ENCODE assay signal across 18 cellular contexts in the genomic region with DNA sequence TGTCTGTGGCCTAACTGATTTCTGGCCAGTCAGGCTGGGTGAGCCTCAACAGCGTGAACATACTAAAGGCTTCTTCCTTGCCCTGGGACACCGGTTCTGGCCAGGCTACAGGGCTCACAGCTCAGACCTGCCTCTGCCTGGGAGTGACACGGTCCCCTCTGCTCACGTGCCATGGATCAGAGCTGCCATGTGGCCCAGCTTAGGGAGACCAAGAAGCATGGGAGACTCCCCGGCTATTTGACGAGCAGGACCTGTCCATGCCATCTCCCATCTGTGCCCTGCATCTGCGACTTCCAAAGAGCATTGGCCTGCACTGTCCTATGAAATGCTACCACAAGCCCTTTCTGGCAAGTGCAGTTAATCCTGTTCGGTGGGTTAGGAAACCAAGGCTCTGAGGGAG. TPM values are rescaled to one million over a fixed set of nuclear protein-coding genes. Genes with fewer than 3 reads are reported as not detected.
DNase-seq lines count a peak whose midpoint lies in the region; ATAC-seq and TF ChIP-seq lines count a peak whose summit lies in the region.
"Had no signal": no experiment of that assay in that cellular context is flagged by ENCODE, and none has a peak within 500 bp of the region (broad histone marks: within the 10 kb centered on the region; RNA-seq: fewer than 3 reads in every experiment).

No MANE protein-coding gene starts in this region.

- peak; percentile 12 for DNase-seq in activated CD4-positive, CD25-positive, alpha-beta regulatory T cell treated with anti-CD3 and anti-CD28 coated beads, Interleukin-2, amount 50 U/mL, for 72 hours
- no peak for DNase-seq in mesenchymal stem cell
- peak; percentile 58 for DNase-seq in spleen
- DNase-seq in SK-N-DZ (ENCODE audit: low spot score), result no peak
- DNase-seq in colonic mucosa, result no peak
- DNase-seq in substantia nigra (lab: John Stamatoyannopoulos, UW), result no peak
- DNase-seq: BE2C; CD4-positive, alpha-beta memory T cell; DMS79; Karpas-422; MM.1S; NCI-H1092 treated with DMSO at 0.1 percent for 48 hours; NCI-H1694; NCI-H524 had no signal

- WGBS in mesenchymal stem cell, result 98% methylated on average over 8 of the region's 8 CpGs
- 86 to 96% (median 93%) methylated on average over 6 to 8 of the region's 8 CpGs for WGBS in spleen, 5 donors

- H3K9me3 ChIP-seq in KOPT-K1 (ENCODE audit: insufficient read depth, low read length, poor library complexity, severe bottlenecking) (no peaks in the 10 kb centered on the region), mesenchymal stem cell (ENCODE audit: control insufficient read depth, low read length) (no peaks in the 10 kb centered on the region), spleen (no peaks in the 10 kb centered on the region), colonic mucosa (no peaks in the 10 kb centered on the region)
- H3K9me3 ChIP-seq: BE2C had no signal

- H3K23ac ChIP-seq in mesenchymal stem cell (ENCODE audit: low read length in 2 of 2), result no peak overlapping the region

- ATAC-seq in activated CD4-positive, CD25-positive, alpha-beta regulatory T cell treated with anti-CD3 and anti-CD28 coated beads, Interleukin-2, amount 50 U/mL, for 24 hours, result no peak
- ATAC-seq: Panc1 had no signal

- no peaks in the 10 kb centered on the region for H3K36me3 ChIP-seq in KOPT-K1 (ENCODE audit: insufficient read depth, low read length)
- H3K36me3 ChIP-seq in mesenchymal stem cell (ENCODE audit: control insufficient read depth in 1 of 2, insufficient read depth in 2 of 2, low read depth in 1 of 2, low read length in 2 of 2), result peaks cover 0 to 3% of the 10 kb centered on the region in 2 experiments
- H3K36me3 ChIP-seq in spleen, result no peaks in the 10 kb centered on the region
- H3K36me3 ChIP-seq in colonic mucosa, result no peaks in the 10 kb centered on the region

- H4K91ac ChIP-seq in mesenchymal stem cell (ENCODE audit: low read length), result peak overlapping the region; percentile 52

- H3K79me1 ChIP-seq in mesenchymal stem cell (replicated peaks; ENCODE audit: low read length, poor library complexity, severe bottlenecking), result no peaks in the 10 kb centered on the region

- H3K4me2 ChIP-seq in mesenchymal stem cell (ENCODE audit: low read length, poor library complexity, severe bottlenecking), result no peak overlapping the region

- H3K27me3 ChIP-seq in mesenchymal stem cell (ENCODE audit: control insufficient read depth in 1 of 2, insufficient read depth in 1 of 2, low read length in 2 of 2) (peaks cover 0 to 4% of the 10 kb centered on the region in 2 experiments), spleen (replicated peaks in 1 of 7) (no peaks in the 10 kb centered on the region), colonic mucosa (no peaks in the 10 kb centered on the region)
- H3K27me3 ChIP-seq: BE2C had no signal

- intact Hi-C loops in spleen (cut with DNase I; ENCODE audit: low total_unique reads), result no loop called here
- intact Hi-C loops in colonic mucosa (cut with DNase I), result no loop called here

- peaks cover 6% of the 10 kb centered on the region for H3K4me1 ChIP-seq in mesenchymal stem cell (ENCODE audit: control insufficient read depth, insufficient read depth, low read depth, low read length)
- H3K4me1 ChIP-seq in spleen, result peaks cover 0 to 56% (median 7%) of the 10 kb centered on the region in 6 donors
- H3K4me1 ChIP-seq in colonic mucosa, result no peaks in the 10 kb centered on the region
- H3K4me1 ChIP-seq: BE2C had no signal

- no peak overlapping the region for H2BK5ac ChIP-seq in mesenchymal stem cell (ENCODE audit: low read depth, low read length, poor library complexity, severe bottlenecking)

- H2AK5ac ChIP-seq in mesenchymal stem cell (ENCODE audit: low read length, severe bottlenecking), result no peak overlapping the region

- no peak overlapping the region for H4K8ac ChIP-seq in mesenchymal stem cell (ENCODE audit: low read length)

- no peak overlapping the region for H3K18ac ChIP-seq in mesenchymal stem cell (ENCODE audit: low read depth in 1 of 2, low read length in 2 of 2)

- no peak for TF ChIP-seq POLR2A in spleen (IDR thresholded peaks at IDR 0.05)

- H2BK12ac ChIP-seq in mesenchymal stem cell (ENCODE audit: low read length in 2 of 2), result no peak overlapping the region

- H3K27ac ChIP-seq in KOPT-K1 (ENCODE audit: low read depth, low read length, poor library complexity, severe bottlenecking) (peak overlapping the region; percentile 81), mesenchymal stem cell (ENCODE audit: low read length, poor library complexity, severe bottlenecking) (no peak overlapping the region), spleen (peak overlapping the region in 3 of 8 donors; percentile 54 to 73 (median 66)), colonic mucosa (no peak overlapping the region), substantia nigra (ENCODE audit: low read depth, low read length, poor library complexity, severe bottlenecking) (no peak overlapping the region)
- H3K27ac ChIP-seq: 22Rv1 had no signal

- H2BK15ac ChIP-seq in mesenchymal stem cell (ENCODE audit: low read depth, poor library complexity, severe bottlenecking), result no peak overlapping the region

- H3K4me3 ChIP-seq in mesenchymal stem cell (ENCODE audit: insufficient read depth in 1 of 2, low read depth in 1 of 2, low read length in 2 of 2) (no peak overlapping the region), spleen (no peak overlapping the region), colonic mucosa (no peak overlapping the region)

- H3K9ac ChIP-seq in mesenchymal stem cell (ENCODE audit: low read length) (no peak overlapping the region), colonic mucosa (ENCODE audit: low read depth in 2 of 2, low read length in 2 of 2) (no peak overlapping the region)

- H2BK120ac ChIP-seq in mesenchymal stem cell (ENCODE audit: low read depth, low read length), result no peak overlapping the region

- TF ChIP-seq CTCF in spleen (IDR thresholded peaks at IDR 0.05 in 8 of 11, conservative IDR thresholded peaks at IDR 0.05 in 3 of 11) (no peak), colonic mucosa (IDR thresholded peaks at IDR 0.05) (no peak)

- no peak overlapping the region for H3K14ac ChIP-seq in mesenchymal stem cell (ENCODE audit: low read length in 2 of 2)

- H3K4ac ChIP-seq in mesenchymal stem cell (ENCODE audit: low read depth in 1 of 2, low read length in 2 of 2), result no peak overlapping the region

- no peak overlapping the region for H2AFZ ChIP-seq in mesenchymal stem cell (ENCODE audit: low read depth, low read length)

RNA-seq across cellular contexts. Expression of a gene that starts 57.4 kb away (rescaled TPM):
- 22.0 TPM for polyA plus RNA-seq in mesenchymal stem cell (2013, experiment 1 of 2)
- polyA plus RNA-seq in mesenchymal stem cell (2013, experiment 2 of 2), result 21.3 TPM
- total RNA-seq in spleen, result 10 to 100 TPM; 15.5 to 33.8 (median 19.2) TPM
- polyA plus RNA-seq in spleen, result 1 to 10 TPM; 5.8 to 6.6 (median 6.4) TPM
- polyA plus RNA-seq in SK-N-DZ (2014; cell fraction: cytosol; rRNA removed), result 108 and 110 TPM in 2 replicates
- 124 and 132 TPM in 2 replicates for polyA plus RNA-seq in SK-N-DZ (2014; cell fraction: nucleus; rRNA removed)
- 1 to 10 TPM in 1 of 2 donors, under 1 TPM in 1; 0.77 to 1.0 TPM for total RNA-seq in colonic mucosa

Comparison
In these comparisons a context has a peak if more than half of its experiments do, and no peak if none do; other contexts are left out.
1. DNase-seq: peak in activated CD4-positive, CD25-positive, alpha-beta regulatory T cell treated with anti-CD3 and anti-CD28 coated beads, Interleukin-2, amount 50 U/mL, for 72 hours (single experiment) and spleen (single experiment); none in mesenchymal stem cell (single experiment), SK-N-DZ (single experiment), colonic mucosa (single experiment) and substantia nigra (0 of 49).
2. RNA of a gene that starts 57.4 kb away (total RNA-seq): 15.5 to 33.8 TPM in spleen; 0.77 to 1.0 TPM in colonic mucosa; every median in the first group is over 4 times any median in the second.